Comparison of ENCODE assay signal across 21 cellular contexts in the genomic region with DNA sequence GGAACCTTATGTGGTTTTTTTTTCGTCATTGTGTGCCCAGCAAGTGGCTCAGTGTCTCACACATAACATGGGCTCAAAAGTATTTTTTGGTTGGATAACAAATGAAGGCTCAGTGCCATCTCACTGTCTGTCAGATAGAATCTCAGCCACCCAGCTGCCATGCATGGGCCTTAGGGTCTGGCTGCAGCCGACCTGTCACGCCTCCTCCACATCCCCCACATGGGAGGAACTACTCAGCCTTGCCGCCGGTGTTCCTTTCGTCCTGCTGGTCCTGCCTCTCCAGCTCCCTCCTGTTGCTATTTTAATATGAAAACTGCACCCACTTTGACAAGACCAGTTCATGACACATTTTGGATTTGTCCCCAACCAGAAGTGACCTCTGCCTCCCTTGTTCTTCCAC.
"Had no signal": no experiment of that assay in that cellular context is flagged by ENCODE, and none has a peak within 500 bp of the region (broad histone marks: within the 10 kb centered on the region; RNA-seq: fewer than 3 reads in every experiment).

No MANE protein-coding gene starts in this region.

- H3K36me3 Mint-ChIP-seq: naive thymus-derived CD8-positive, alpha-beta T cell; stimulated activated effector memory CD8-positive, alpha-beta T cell treated with anti-CD3 and anti-CD28 coated beads, Interleukin-12 subunit alpha, Interleukin-12 subunit beta, amount 100 ng/mL, for 72 hours had no signal

- ATAC-seq: heart right ventricle; left lobe of liver; mucosa of descending colon; naive thymus-derived CD8-positive, alpha-beta T cell; pancreas; right cardiac atrium; stimulated activated effector memory CD8-positive, alpha-beta T cell treated with anti-CD3 and anti-CD28 coated beads, Interleukin-12 subunit alpha, Interleukin-12 subunit beta, amount 100 ng/mL, for 72 hours; stimulated activated naive CD8-positive, alpha-beta T cell treated with anti-CD3 and anti-CD28 coated beads, Interleukin-15, Interleukin-2, amounts not matched to agents 100 U/mL and 50 U/mL, for 24 hours had no signal

- DNase-seq: colonic mucosa; dermis blood vessel endothelial cell; effector CD8-positive, alpha-beta T cell; heart right ventricle; hypothalamus; kidney glomerular epithelial cell; mammary epithelial cell; mucosa of descending colon; naive thymus-derived CD8-positive, alpha-beta T cell; occipital lobe; pancreas; right cardiac atrium; stimulated activated CD4-positive, alpha-beta T cell treated with anti-CD3 and anti-CD28 coated beads, Interleukin-4, amount 100 ng/mL, for 1 hour; stimulated activated CD8-positive, alpha-beta memory T cell treated with anti-CD3 and anti-CD28 coated beads, Interleukin-4, amount 100 ng/mL, for 48 hours; stimulated activated naive CD8-positive, alpha-beta T cell treated with anti-CD3 and anti-CD28 coated beads, Interleukin-15, Interleukin-2, amounts not matched to agents 100 U/mL and 50 U/mL, for 24 hours; tibial artery; upper lobe of left lung; uterus had no signal

- H3K27ac Mint-ChIP-seq: progenitor cell of endocrine pancreas; stimulated activated effector memory CD8-positive, alpha-beta T cell treated with anti-CD3 and anti-CD28 coated beads, Interleukin-12 subunit alpha, Interleukin-12 subunit beta, amount 100 ng/mL, for 72 hours had no signal

- H3K9me3 Mint-ChIP-seq: naive thymus-derived CD8-positive, alpha-beta T cell; stimulated activated effector memory CD8-positive, alpha-beta T cell treated with anti-CD3 and anti-CD28 coated beads, Interleukin-12 subunit alpha, Interleukin-12 subunit beta, amount 100 ng/mL, for 72 hours had no signal

- H3K4me3 Mint-ChIP-seq: naive thymus-derived CD8-positive, alpha-beta T cell; stimulated activated effector memory CD8-positive, alpha-beta T cell treated with anti-CD3 and anti-CD28 coated beads, Interleukin-12 subunit alpha, Interleukin-12 subunit beta, amount 100 ng/mL, for 72 hours had no signal

- H3K4me1 Mint-ChIP-seq: stimulated activated effector memory CD8-positive, alpha-beta T cell treated with anti-CD3 and anti-CD28 coated beads, Interleukin-12 subunit alpha, Interleukin-12 subunit beta, amount 100 ng/mL, for 72 hours had no signal
